ENCODE assay signal across 27 cellular contexts in genomic region chr2:57894353-57894752, GRCh38.
"Had no signal": no experiment of that assay in that cellular context is flagged by ENCODE, and none has a peak within 500 bp of the region (broad histone marks: within the 10 kb centered on the region; RNA-seq: fewer than 3 reads in every experiment).

No MANE protein-coding gene starts in this region.

- H3K4me1 Mint-ChIP-seq: activated CD4-positive, alpha-beta T cell treated with anti-CD3 and anti-CD28 coated beads, Interleukin-2, amount 10 ng/mL, durations not matched to agents 24 days and 14 days; activated CD8-positive, alpha-beta memory T cell treated with anti-CD3 and anti-CD28 coated beads, Interleukin-2, amount 10 ng/mL, durations not matched to agents 7 days and 5 days; WTC11 had no signal

- H3K9me3 ChIP-seq: MG63 had no signal

- H3K27me3 ChIP-seq: MG63 had no signal

- H3K4me3 Mint-ChIP-seq: activated CD4-positive, alpha-beta T cell treated with anti-CD3 and anti-CD28 coated beads, Interleukin-2, amount 10 ng/mL, durations not matched to agents 24 days and 14 days; activated CD8-positive, alpha-beta memory T cell treated with anti-CD3 and anti-CD28 coated beads, Interleukin-2, amount 10 ng/mL, durations not matched to agents 7 days and 5 days; activated T-cell treated with anti-CD3 and anti-CD28 coated beads, Interleukin-2, amount 50 U/mL, for 24 hours; activated T-helper 1 cell treated with anti-CD3 and anti-CD28 coated beads, Interleukin-12 subunit alpha, Interleukin-12 subunit beta, Interleukin-2, Interleukin-4 antibody, amounts not matched to agents 30 ng/mL and 10 ng/mL and 1 ng/mL, durations not matched to agents 14 hours and 24 hours and 36 hours; T-helper 1 cell treated with Interleukin-12 subunit alpha and Interleukin-12 subunit beta and Interleukin-4 antibody, amounts not matched to agents 30 μg/mL and 1 μg/mL, for 36 hours; WTC11 had no signal

- H3K4me3 ChIP-seq: MG63 had no signal

- DNase-seq: activated CD4-positive, alpha-beta T cell treated with anti-CD3 and anti-CD28 coated beads for 1 hour; activated CD4-positive, alpha-beta T cell treated with anti-CD3 and anti-CD28 coated beads, Interleukin-2, amount 10 ng/mL, durations not matched to agents 24 days and 14 days; activated CD4-positive, alpha-beta T cell treated with anti-CD3 and anti-CD28 coated beads, Interleukin-2, amount 50 U/mL, for 48 hours; activated CD8-positive, alpha-beta memory T cell treated with anti-CD3 and anti-CD28 coated beads, Interleukin-2, amount 10 ng/mL, durations not matched to agents 7 days and 5 days; activated effector memory CD4-positive, alpha-beta T cell treated with anti-CD3 and anti-CD28 coated beads, Interleukin-2, amount 50 U/mL, for 16 hours; activated naive CD4-positive, alpha-beta T cell treated with Interleukin-2 at 50 U/mL for 16 hours; activated T-cell treated with anti-CD3 and anti-CD28 coated beads, Interleukin-2, amount 50 U/mL, for 24 hours; anterior cingulate cortex; cerebellar nuclear complex; MG63; MV-4-11; NCI-H1092 treated with DMSO at 0.1 percent for 48 hours; NCI-H1417 treated with DMSO at 0.1 percent for 48 hours; NCI-H2029 treated with DMSO at 0.1 percent for 48 hours; NCI-H345; NCI-H510A; NCI-H526 treated with DMSO at 0.1 percent for 48 hours; NCI-H82; OCI-M1; RPMI8226 had no signal

- H3K27ac Mint-ChIP-seq: activated CD4-positive, alpha-beta T cell treated with anti-CD3 and anti-CD28 coated beads, Interleukin-2, amount 10 ng/mL, durations not matched to agents 24 days and 14 days; activated CD8-positive, alpha-beta memory T cell treated with anti-CD3 and anti-CD28 coated beads, Interleukin-2, amount 10 ng/mL, durations not matched to agents 7 days and 5 days; activated naive CD4-positive, alpha-beta T cell treated with anti-CD3 and anti-CD28 coated beads, Interleukin-2, amount 50 U/mL, for 72 hours; activated T-cell treated with anti-CD3 and anti-CD28 coated beads, Interleukin-2, amount 50 U/mL, for 24 hours; activated T-helper 1 cell treated with anti-CD3 and anti-CD28 coated beads, Interleukin-12 subunit alpha, Interleukin-12 subunit beta, Interleukin-2, Interleukin-4 antibody, amounts not matched to agents 30 ng/mL and 10 ng/mL and 1 ng/mL, durations not matched to agents 14 hours and 24 hours and 36 hours; T-helper 1 cell treated with Interleukin-12 subunit alpha and Interleukin-12 subunit beta and Interleukin-4 antibody, amounts not matched to agents 30 μg/mL and 1 μg/mL, for 36 hours; WTC11 had no signal

- ATAC-seq: activated CD8-positive, alpha-beta memory T cell treated with anti-CD3 and anti-CD28 coated beads, Interleukin-2, amount 10 ng/mL, durations not matched to agents 7 days and 5 days; activated naive CD4-positive, alpha-beta T cell treated with anti-CD3 and anti-CD28 coated beads, Interleukin-2, amount 50 U/mL, for 72 hours; Panc1; Right ventricle myocardium inferior; WTC11 had no signal

- H3K9me3 Mint-ChIP-seq: activated CD4-positive, alpha-beta T cell treated with anti-CD3 and anti-CD28 coated beads, Interleukin-2, amount 10 ng/mL, durations not matched to agents 24 days and 14 days; activated naive CD4-positive, alpha-beta T cell treated with anti-CD3 and anti-CD28 coated beads, Interleukin-2, amount 50 U/mL, for 72 hours; activated T-cell treated with anti-CD3 and anti-CD28 coated beads, Interleukin-2, amount 50 U/mL, for 24 hours; activated T-helper 1 cell treated with anti-CD3 and anti-CD28 coated beads, Interleukin-12 subunit alpha, Interleukin-12 subunit beta, Interleukin-2, Interleukin-4 antibody, amounts not matched to agents 30 ng/mL and 10 ng/mL and 1 ng/mL, durations not matched to agents 14 hours and 24 hours and 36 hours; T-helper 1 cell treated with Interleukin-12 subunit alpha and Interleukin-12 subunit beta and Interleukin-4 antibody, amounts not matched to agents 30 μg/mL and 1 μg/mL, for 36 hours; WTC11 had no signal

- H3K36me3 ChIP-seq: MG63 had no signal

- H3K27me3 Mint-ChIP-seq: activated T-cell treated with anti-CD3 and anti-CD28 coated beads, Interleukin-2, amount 50 U/mL, for 24 hours had no signal

- H3K36me3 Mint-ChIP-seq: activated CD8-positive, alpha-beta memory T cell treated with anti-CD3 and anti-CD28 coated beads, Interleukin-2, amount 10 ng/mL, durations not matched to agents 7 days and 5 days; activated naive CD4-positive, alpha-beta T cell treated with anti-CD3 and anti-CD28 coated beads, Interleukin-2, amount 50 U/mL, for 72 hours; WTC11 had no signal

- FAIRE-seq: colon had no signal
